8 cellular contexts compared by ENCODE assay signal in genomic region chr7:33128990-33129805, GRCh38. TPM values are rescaled to one million over a fixed set of nuclear protein-coding genes. Genes with fewer than 3 reads are reported as not detected.
DNase-seq lines count a peak whose midpoint lies in the region; ATAC-seq and TF ChIP-seq lines count a peak whose summit lies in the region.

BBS9 (plus strand) TSS chr7:33129564; CDS start chr7:33146253, 16,689 bp downstream.

- H4K20me1 ChIP-seq in mammary epithelial cell (ENCODE audit: insufficient read depth, low read length): no peaks in the 10 kb centered on the region

- in situ Hi-C loops in mammary epithelial cell (cut with MboI; ENCODE audit: low sequenced_read_pairs in 2 of 2): no loop called here

- peak within 1 kb of the TSS; percentile 85 for H3K27ac ChIP-seq in VCaP
- peak within 1 kb of the TSS; percentile 40 for H3K27ac ChIP-seq in mammary epithelial cell (ENCODE audit: insufficient read depth, low read depth, low read length)
- H3K27ac ChIP-seq in iPS-20b (ENCODE audit: low read length): no peak within 1 kb of the TSS
- peak within 1 kb of the TSS; percentile 86 for H3K27ac ChIP-seq in skeletal muscle tissue (ENCODE audit: low read depth, low read length)

- H2AFZ ChIP-seq in mammary epithelial cell (ENCODE audit: low read depth, low read length): peak within 1 kb of the TSS; percentile 99

- peak within 1 kb of the TSS; percentile 56 to 84 (median 80) for H3K4me3 ChIP-seq in mammary epithelial cell (replicated peaks in 1 of 3; ENCODE audit: insufficient read depth in 1 of 3, low read depth in 2 of 3, low read length in 3 of 3)
- H3K4me3 ChIP-seq in iPS-20b (ENCODE audit: low read length): peak within 1 kb of the TSS; percentile 93
- H3K4me3 ChIP-seq in skeletal muscle tissue (ENCODE audit: low read length in 3 of 3): peak within 1 kb of the TSS; percentile 72 to 99 (median 98)

- 3% methylated on average over 41 of the region's 57 CpGs for WGBS in mammary epithelial cell (ENCODE audit: low coverage, missing lambda C conversion rate)

- no peaks in the 10 kb centered on the region for H3K27me3 ChIP-seq in mammary epithelial cell (ENCODE audit: insufficient read depth, low read length)
- no peaks in the 10 kb centered on the region for H3K27me3 ChIP-seq in iPS-20b (ENCODE audit: insufficient read depth, low read length)
- no peaks in the 10 kb centered on the region for H3K27me3 ChIP-seq in skeletal muscle tissue (ENCODE audit: control insufficient read depth in 3 of 3, insufficient read depth in 3 of 3, low read length in 3 of 3)

- DNase-seq in AG08395 (ENCODE audit: low spot score) (peak; percentile 97), NCI-H2196 (lab: John Stamatoyannopoulos, UW; ENCODE audit: unreplicated experiment) (peak; percentile 99), mammary epithelial cell (peak; percentile 95)

- peaks cover 3% of the 10 kb centered on the region for H3K79me2 ChIP-seq in mammary epithelial cell (ENCODE audit: insufficient read depth, low read length)

- no TSS peak for BruUV-seq in mammary epithelial cell (replicated peaks; lab: Mats Ljungman, UMichigan)

- ATAC-seq in GM18873 (IDR thresholded peaks at IDR 0.05; ENCODE audit: low FRiP score, unreplicated experiment): peak; percentile 100
- peak; percentile 100 for ATAC-seq in HG03135 (IDR thresholded peaks at IDR 0.05; ENCODE audit: unreplicated experiment)

- CTCF ChIA-PET in mammary epithelial cell (lab: Charles Lee; ENCODE audit: low non-redundant PET): interaction anchor here (0.6 kb wide), 1 partner anchor 237 kb away, joined by 4 read pairs; the partner anchor contains the start of gene KBTBD2

- TF ChIP-seq CTCF in VCaP (conservative IDR thresholded peaks at IDR 0.05): no peak
- peak in 1 of 2 donors; percentile 12 for TF ChIP-seq CTCF in mammary epithelial cell (conservative IDR thresholded peaks at IDR 0.05 in 1 of 2, IDR thresholded peaks at IDR 0.05 in 1 of 2; ENCODE audit: extremely low read depth in 1 of 2, insufficient read depth in 1 of 2, low read depth in 1 of 2, low read length in 2 of 2)

- peaks cover 5% of the 10 kb centered on the region for H3K4me1 ChIP-seq in mammary epithelial cell (ENCODE audit: insufficient read depth, low read length)
- H3K4me1 ChIP-seq in iPS-20b (ENCODE audit: insufficient read depth, low read length): peaks cover 6% of the 10 kb centered on the region; the same call in 1 of the 2 replicates
- H3K4me1 ChIP-seq in skeletal muscle tissue (ENCODE audit: control insufficient read depth in 3 of 3, insufficient read depth in 3 of 3, low read length in 3 of 3): peaks cover 5 to 10% (median 9%) of the 10 kb centered on the region in 3 donors

- H3K9ac ChIP-seq in mammary epithelial cell (ENCODE audit: insufficient read depth, low read length) (peak within 1 kb of the TSS; percentile 60), iPS-20b (ENCODE audit: low read depth, low read length) (peak within 1 kb of the TSS; percentile 88), skeletal muscle tissue (ENCODE audit: low read depth in 1 of 3, low read length in 3 of 3) (peak within 1 kb of the TSS; percentile 85 to 88 (median 85))

- H3K4me2 ChIP-seq in mammary epithelial cell (ENCODE audit: insufficient read depth, low read depth, low read length): peak within 1 kb of the TSS; percentile 82

- dilution Hi-C loops in mammary epithelial cell (cut with HindIII; ENCODE audit: low sequenced_read_pairs): no loop called here

- H3K36me3 ChIP-seq in mammary epithelial cell (ENCODE audit: insufficient read depth, low read length) (no peaks in the 10 kb centered on the region), iPS-20b (ENCODE audit: insufficient read depth, low read depth, low read length) (no peaks in the 10 kb centered on the region), skeletal muscle tissue (ENCODE audit: control insufficient read depth in 3 of 3, insufficient read depth in 3 of 3, low read length in 3 of 3) (no peaks in the 10 kb centered on the region)

- no peaks in the 10 kb centered on the region for H3K9me3 ChIP-seq in mammary epithelial cell (replicated peaks; ENCODE audit: insufficient read depth, low read length)
- H3K9me3 ChIP-seq in iPS-20b (ENCODE audit: insufficient read depth, low read depth, low read length): no peaks in the 10 kb centered on the region
- H3K9me3 ChIP-seq in skeletal muscle tissue (ENCODE audit: control insufficient read depth in 3 of 3, low read length in 3 of 3): no peaks in the 10 kb centered on the region

- intact Hi-C loops in mammary epithelial cell (cut with micrococcal nuclease): loop anchor here (1.0 kb wide), 1 partner anchor 20 kb away; the partner anchor contains the start of gene RP9

RNA-seq across cellular contexts. Expression of gene BBS9, which starts in this region (rescaled TPM):
- total RNA-seq in mammary epithelial cell: 10 to 100 TPM; 11.3 to 17.3 TPM
- polyA plus RNA-seq in mammary epithelial cell: 4.8 TPM
- 3.9 TPM for polyA minus RNA-seq in mammary epithelial cell
- 51.7 TPM for total RNA-seq in skeletal muscle tissue
